8 cellular contexts compared by ENCODE assay signal in the genomic region with DNA sequence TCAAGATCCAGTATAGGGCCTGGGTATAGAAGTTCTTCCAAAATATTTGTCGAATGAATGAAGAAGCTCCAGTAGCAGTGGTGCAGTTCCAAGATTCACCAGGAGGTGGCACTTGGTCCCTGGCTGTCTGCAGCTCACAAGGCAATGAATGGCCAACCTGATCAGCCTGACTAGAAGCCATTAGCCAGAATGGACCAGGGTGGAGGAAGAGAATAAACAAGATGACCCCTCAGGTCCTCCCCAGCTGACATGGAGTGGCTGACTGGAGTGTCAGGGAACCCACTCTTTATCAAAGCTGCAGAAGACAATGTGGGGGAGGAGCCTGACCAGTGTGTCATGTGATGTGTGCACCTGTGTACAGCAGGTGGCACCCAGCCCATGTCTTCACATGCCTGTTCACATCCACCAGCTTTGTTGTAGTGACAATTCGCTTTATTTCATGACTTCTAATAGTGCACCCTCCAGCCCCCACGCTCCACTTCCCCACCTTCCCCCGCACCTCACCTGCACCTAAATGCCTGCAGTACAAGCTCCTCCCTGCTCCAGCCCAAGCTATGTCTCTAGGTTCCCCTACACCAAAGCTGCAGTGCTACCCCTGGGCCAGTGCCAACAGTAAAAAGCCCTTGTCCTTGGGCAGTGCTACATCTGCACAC. TPM values are rescaled to one million over a fixed set of nuclear protein-coding genes. Genes with fewer than 3 reads are reported as not detected.
DNase-seq lines count a peak whose midpoint lies in the region; ATAC-seq and TF ChIP-seq lines count a peak whose summit lies in the region.

No MANE protein-coding gene starts in this region.

- H3K4me3 Mint-ChIP-seq in activated CD4-positive, alpha-beta T cell treated with anti-CD3 and anti-CD28 coated beads for 36 hours, result no peak overlapping the region

- TF ChIP-seq CTCF in HFF-Myc (IDR thresholded peaks at IDR 0.05; ENCODE audit: low read depth, low read length, missing control alignments), result peak; percentile 98

- H3K4me1 Mint-ChIP-seq in activated CD4-positive, alpha-beta T cell treated with anti-CD3 and anti-CD28 coated beads for 36 hours, result peaks cover 9% of the 10 kb centered on the region

- H3K27ac Mint-ChIP-seq in activated CD4-positive, alpha-beta T cell treated with anti-CD3 and anti-CD28 coated beads for 36 hours, result no peak overlapping the region

- H3K4me3 ChIP-seq in HFF-Myc (replicated peaks; ENCODE audit: low read depth, low read length), result no peak overlapping the region

- intact Hi-C loops in activated CD4-positive, alpha-beta T cell treated with anti-CD3 and anti-CD28 coated beads for 36 hours (cut with DNase I, micrococcal nuclease), result loop anchor here (1.0 to 2.0 kb wide), 3 partner anchors 184 to 196 kb away; no protein-coding TSS in a partner anchor

- H3K27me3 Mint-ChIP-seq in activated CD4-positive, alpha-beta T cell treated with anti-CD3 and anti-CD28 coated beads for 36 hours, result peaks cover 9% of the 10 kb centered on the region

- TF ChIP-seq POLR2A in GM18505 (IDR thresholded peaks at IDR 0.05; ENCODE audit: borderline replicate concordance, extremely low read depth, insufficient read depth, insufficient read length), result no peak

- no peaks in the 10 kb centered on the region for H3K36me3 Mint-ChIP-seq in activated CD4-positive, alpha-beta T cell treated with anti-CD3 and anti-CD28 coated beads for 36 hours (ENCODE audit: low read depth)

- peak in 13 of 14 donors; percentile 9 to 69 (median 43) for DNase-seq in C1 segment of cervical spinal cord (lab: John Stamatoyannopoulos, UW)
- peak; percentile 82 for DNase-seq in HFF-Myc (ENCODE audit: extremely low read depth, low read depth)
- DNase-seq in NCI-H460 (ENCODE audit: extremely low read depth, low read depth), result peak; percentile 78
- DNase-seq in activated CD4-positive, alpha-beta T cell treated with anti-CD3 and anti-CD28 coated beads for 36 hours, result peak; percentile 93
- DNase-seq in cerebellum (ENCODE audit: low spot score), result peak; percentile 71
- peak; percentile 89 for DNase-seq in left kidney (ENCODE audit: low read depth, low spot score)
- peak; percentile 89 for DNase-seq in stimulated activated CD4-positive, alpha-beta T cell treated with anti-CD3 and anti-CD28 coated beads, Interleukin-4, amount 100 ng/mL, for 24 hours

- peak; percentile 38 for ATAC-seq in activated CD4-positive, alpha-beta T cell treated with anti-CD3 and anti-CD28 coated beads for 36 hours
- no peak for ATAC-seq in GM18505 (IDR thresholded peaks at IDR 0.05; ENCODE audit: unreplicated experiment)

- POLR2A ChIA-PET in activated CD4-positive, alpha-beta T cell treated with anti-CD3 and anti-CD28 coated beads for 36 hours (lab: Charles Lee), result interaction anchor here (0.6 kb wide), 1 partner anchor 422 kb away, joined by 4 read pairs; no protein-coding TSS in a partner anchor

- CTCF ChIA-PET in activated CD4-positive, alpha-beta T cell treated with anti-CD3 and anti-CD28 coated beads for 36 hours (lab: Charles Lee), result interaction anchor here (0.6 to 2.1 kb wide), 65 partner anchors 8 to 692 kb away, joined by 3 to 40 read pairs (median 3); a partner anchor contains a TSS

- no peaks in the 10 kb centered on the region for H3K9me3 Mint-ChIP-seq in activated CD4-positive, alpha-beta T cell treated with anti-CD3 and anti-CD28 coated beads for 36 hours (ENCODE audit: low read depth)

RNA-seq across cellular contexts. Expression of a gene that starts 3.0 kb away (rescaled TPM):
- 0.43 and 0.79 TPM in 2 replicates for total RNA-seq in NCI-H460 (2014; rRNA removed; shearing (Covaris generic))
- 0.11 and 0.50 TPM in 2 replicates for polyA plus RNA-seq in NCI-H460 (2014; cell fraction: nucleus; rRNA removed)
- total RNA-seq in activated CD4-positive, alpha-beta T cell treated with anti-CD3 and anti-CD28 coated beads for 36 hours, result under 1 TPM; 0.04 to 0.37 TPM
- 0.91 TPM for total RNA-seq in cerebellum

Comparison
In these comparisons a context has a peak if more than half of its experiments do, and no peak if none do; other contexts are left out.
1. DNase-seq: peak in every context shown above with its lines; median percentile 93 in activated CD4-positive, alpha-beta T cell treated with anti-CD3 and anti-CD28 coated beads for 36 hours; 89 in left kidney; 89 in stimulated activated CD4-positive, alpha-beta T cell treated with anti-CD3 and anti-CD28 coated beads, Interleukin-4, amount 100 ng/mL, for 24 hours; 82 in HFF-Myc; 78 in NCI-H460; 71 in cerebellum; 43 in C1 segment of cervical spinal cord.